15 cellular contexts compared by ENCODE assay signal in the genomic region with DNA sequence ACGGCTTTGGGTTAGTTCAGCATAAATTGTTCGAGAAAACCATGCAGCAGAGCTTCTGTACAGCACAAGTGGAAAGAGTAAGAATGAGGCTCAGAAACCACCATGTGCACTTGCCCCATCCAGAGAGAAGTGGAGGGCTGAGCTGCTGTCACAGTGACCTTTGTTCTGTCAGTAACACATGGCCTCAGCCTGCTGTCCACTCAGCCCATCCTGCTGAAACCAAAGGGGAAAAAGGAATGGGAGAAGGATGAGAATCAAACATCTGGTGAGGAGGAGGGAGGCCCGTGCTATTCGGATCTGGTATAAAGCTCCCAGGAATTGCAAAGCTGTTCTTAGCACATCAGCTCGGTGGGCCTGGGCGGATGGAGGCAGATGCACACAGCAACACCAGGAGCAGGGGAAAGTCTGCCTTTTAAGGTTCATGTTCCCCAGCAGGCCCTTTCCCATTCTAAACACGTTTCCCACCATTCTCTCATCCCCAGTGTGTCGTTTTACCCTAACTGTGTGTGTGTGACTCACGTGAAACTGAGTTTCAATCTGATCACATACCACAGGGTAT. TPM values are rescaled to one million over a fixed set of nuclear protein-coding genes. Genes with fewer than 3 reads are reported as not detected.
DNase-seq lines count a peak whose midpoint lies in the region; ATAC-seq and TF ChIP-seq lines count a peak whose summit lies in the region.
"Had no signal": no experiment of that assay in that cellular context is flagged by ENCODE, and none has a peak within 500 bp of the region (broad histone marks: within the 10 kb centered on the region; RNA-seq: fewer than 3 reads in every experiment).

No MANE protein-coding gene starts in this region.

- POLR2A ChIA-PET in OCI-LY7 (lab: Charles Lee) = interaction anchor here (0.8 kb wide), 1 partner anchor 105 kb away, joined by 3 read pairs; no protein-coding TSS in a partner anchor

- DNase-seq in EL (peak; percentile 31), caudate nucleus (lab: John Stamatoyannopoulos, UW) (peak in 3 of 61 donors; percentile 7 to 35 (median 8)), left ventricle myocardium superior (no peak), inferior parietal cortex (ENCODE audit: extremely low spot score) (no peak), OCI-LY7 (ENCODE audit: low spot score) (no peak)
- DNase-seq in activated CD4-positive, alpha-beta T cell treated with anti-CD3 and anti-CD28 coated beads for 48 hours = no peak
- DNase-seq: activated CD4-positive, alpha-beta T cell treated with anti-CD3 and anti-CD28 coated beads, Interleukin-2, amount 10 ng/mL, durations not matched to agents 24 days and 14 days; activated naive CD4-positive, alpha-beta T cell treated with anti-CD3 and anti-CD28 coated beads, Interleukin-2, amount 10 ng/mL, durations not matched to agents 7 days and 5 days; body of pancreas; effector CD4-positive, alpha-beta T cell; KG1; NCI-H1930; stimulated activated naive CD4-positive, alpha-beta T cell had no signal

- H3K9me2 ChIP-seq in OCI-LY7 (ENCODE audit: insufficient read depth, low read length) = no peaks in the 10 kb centered on the region

- H3K4me2 ChIP-seq in skeletal muscle satellite cell (ENCODE audit: low read length) (peak overlapping the region; percentile 11), OCI-LY7 (ENCODE audit: low read length) (no peak overlapping the region)

- no peaks in the 10 kb centered on the region for H3K79me2 ChIP-seq in OCI-LY7 (ENCODE audit: insufficient read depth, low read depth, low read length)

- H3K4me1 ChIP-seq in skeletal muscle satellite cell (ENCODE audit: control insufficient read depth, insufficient read depth, low read length) (peaks cover 42% of the 10 kb centered on the region), OCI-LY7 (ENCODE audit: insufficient read depth, low read length, poor library complexity, severe bottlenecking) (no peaks in the 10 kb centered on the region)

- CTCF ChIA-PET in OCI-LY7 (lab: Charles Lee; ENCODE audit: unreplicated experiment) = no interaction called here

- H2AFZ ChIP-seq in OCI-LY7 (ENCODE audit: low read length) = no peak overlapping the region

- no peaks in the 10 kb centered on the region for H3K9me3 ChIP-seq in skeletal muscle satellite cell (replicated peaks; ENCODE audit: low read length)
- no peaks in the 10 kb centered on the region for H3K9me3 ChIP-seq in OCI-LY7 (ENCODE audit: low read length)
- H3K9me3 ChIP-seq: body of pancreas had no signal

- H3K27me3 ChIP-seq in skeletal muscle satellite cell (ENCODE audit: control insufficient read depth, insufficient read depth, low read length) = no peaks in the 10 kb centered on the region
- H3K27me3 ChIP-seq: body of pancreas had no signal

- H4K20me1 ChIP-seq in OCI-LY7 (ENCODE audit: insufficient read depth, low read length) = no peaks in the 10 kb centered on the region

- no peak for TF ChIP-seq CTCF in OCI-LY7 (conservative IDR thresholded peaks at IDR 0.05; ENCODE audit: low read length)

- H3K36me3 ChIP-seq in skeletal muscle satellite cell (ENCODE audit: insufficient read depth, low read length) = peaks cover 34% of the 10 kb centered on the region
- H3K36me3 ChIP-seq in OCI-LY7 (ENCODE audit: insufficient read depth, low read length) = no peaks in the 10 kb centered on the region

- peak overlapping the region; percentile 33 for H3K9ac ChIP-seq in skeletal muscle satellite cell (ENCODE audit: low read depth, low read length)

- BruUV-seq in OCI-LY7 (replicated peaks; lab: Mats Ljungman, UMichigan) = no TSS peak

- peak; percentile 18 for ATAC-seq in left ventricle myocardium superior
- no peak for ATAC-seq in HG02759 (IDR thresholded peaks at IDR 0.05; ENCODE audit: unreplicated experiment)

- H3K27ac ChIP-seq in caudate nucleus (ENCODE audit: low read depth, low read length) (peak overlapping the region; percentile 2), OCI-LY7 (ENCODE audit: low read depth, low read length, poor library complexity, severe bottlenecking) (no peak overlapping the region)

- intact Hi-C loops in left ventricle myocardium superior (cut with micrococcal nuclease) = no loop called here
- intact Hi-C loops in OCI-LY7 (cut with micrococcal nuclease; ENCODE audit: unreplicated experiment) = no loop called here

- H3K4me3 ChIP-seq in skeletal muscle satellite cell (ENCODE audit: low read length) = no peak overlapping the region
- H3K4me3 ChIP-seq in OCI-LY7 (ENCODE audit: low read depth, low read length, poor library complexity, severe bottlenecking) = no peak overlapping the region
- H3K4me3 ChIP-seq: body of pancreas had no signal

RNA-seq across cellular contexts. Expression of a gene that starts 36.7 kb away (rescaled TPM):
- total RNA-seq in left ventricle myocardium superior = 225 TPM
- total RNA-seq in skeletal muscle satellite cell (2012; rRNA removed) = 76.8 and 81.9 TPM in 2 replicates
- 194 and 244 TPM in 2 replicates for total RNA-seq in OCI-LY7 (2014; rRNA removed; shearing (Covaris generic))
- total RNA-seq in OCI-LY7 (2022) = 213 and 233 TPM in 2 replicates

RNA-seq across cellular contexts. Expression of a gene that starts 42.8 kb away (rescaled TPM):
- total RNA-seq in left ventricle myocardium superior (41.3 TPM), OCI-LY7 (2022) (not detected in 2 replicates)
- total RNA-seq in skeletal muscle satellite cell (2012; rRNA removed) = 93.0 and 119 TPM in 2 replicates
- not detected in 2 replicates for total RNA-seq in OCI-LY7 (2014; rRNA removed; shearing (Covaris generic))

Comparison
In these comparisons a context has a peak if more than half of its experiments do, and no peak if none do; other contexts are left out.
1. RNA of a gene that starts 42.8 kb away (total RNA-seq): 41.3 TPM in left ventricle myocardium superior (single experiment); not detected in OCI-LY7; every median in the first group is over 10 times any median in the second.